1 cellular context compared by ENCODE assay signal in genomic region chr17:49707608-49708514, GRCh38.
TF ChIP-seq lines count a peak whose summit lies in the region.

Gene SLC35B1, minus strand, starts transcription at chr17:49707964. Its CDS starts 131 bp downstream, at chr17:49707833.

TF ChIP-seq in A549, 52 proteins besides CTCF, POLR2A, EP300 and RAD21 (continued from another document):
- TF ChIP-seq ZFP36 (IDR thresholded peaks at IDR 0.05; ENCODE audit: borderline replicate concordance, partially characterized antibody) (peak; percentile 45), NR3C1 (IDR thresholded peaks at IDR 0.05) (no peak), ZC3H11A (IDR thresholded peaks at IDR 0.05) (no peak), CBX2 (IDR thresholded peaks at IDR 0.05; ENCODE audit: borderline replicate concordance, low read depth) (no peak), MAX (IDR thresholded peaks at IDR 0.05) (peak; percentile 79), MAZ (IDR thresholded peaks at IDR 0.05; ENCODE audit: borderline replicate concordance, low read depth, low read length) (no peak), TP53 (CRISPR knock-in tag; IDR thresholded peaks at IDR 0.05) (no peak), RNF2 (IDR thresholded peaks at IDR 0.05; ENCODE audit: borderline replicate concordance, low read depth) (no peak), EHMT2 (IDR thresholded peaks at IDR 0.05; ENCODE audit: low read depth) (no peak), JUN (IDR thresholded peaks at IDR 0.05) (peak; percentile 98 to 99), RCOR1 (IDR thresholded peaks at IDR 0.05; ENCODE audit: low read depth, low read length) (peak; percentile 70; the same call in 1 of the 2 replicates), EHF (CRISPR knock-in tag; IDR thresholded peaks at IDR 0.05) (no peak), ZSCAN20 (CRISPR knock-in tag; IDR thresholded peaks at IDR 0.05) (no peak), PHF8 (IDR thresholded peaks at IDR 0.05; ENCODE audit: borderline replicate concordance, low read depth) (peak; percentile 97), FOXS1 (CRISPR knock-in tag; IDR thresholded peaks at IDR 0.05) (no peak), SREBF2 (IDR thresholded peaks at IDR 0.05) (no peak), SMC3 (IDR thresholded peaks at IDR 0.05) (peak; percentile 83), CEBPB (IDR thresholded peaks at IDR 0.05) (no peak), USF2 (IDR thresholded peaks at IDR 0.05) (peak; percentile 0; the same call in 1 of the 2 replicates), POLR2AphosphoS2 (conservative IDR thresholded peaks at IDR 0.05; ENCODE audit: low read length) (no peak), ELK1 (IDR thresholded peaks at IDR 0.05; ENCODE audit: low read depth, low read length) (no peak), REST (IDR thresholded peaks at IDR 0.05) (peak; percentile 67), BHLHE40 (IDR thresholded peaks at IDR 0.05; ENCODE audit: low read depth, low read length) (no peak), BCL3 (IDR thresholded peaks at IDR 0.05) (peak; percentile 80; the same call in 1 of the 3 replicates), MAFK (IDR thresholded peaks at IDR 0.05; ENCODE audit: partially characterized antibody) (no peak), GATA3 (IDR thresholded peaks at IDR 0.05; ENCODE audit: borderline replicate concordance) (no peak), PBX3 (IDR thresholded peaks at IDR 0.05) (no peak; the same call in none of the 2 replicates), RARB (CRISPR knock-in tag; IDR thresholded peaks at IDR 0.05) (no peak)
